In the genomic region with DNA sequence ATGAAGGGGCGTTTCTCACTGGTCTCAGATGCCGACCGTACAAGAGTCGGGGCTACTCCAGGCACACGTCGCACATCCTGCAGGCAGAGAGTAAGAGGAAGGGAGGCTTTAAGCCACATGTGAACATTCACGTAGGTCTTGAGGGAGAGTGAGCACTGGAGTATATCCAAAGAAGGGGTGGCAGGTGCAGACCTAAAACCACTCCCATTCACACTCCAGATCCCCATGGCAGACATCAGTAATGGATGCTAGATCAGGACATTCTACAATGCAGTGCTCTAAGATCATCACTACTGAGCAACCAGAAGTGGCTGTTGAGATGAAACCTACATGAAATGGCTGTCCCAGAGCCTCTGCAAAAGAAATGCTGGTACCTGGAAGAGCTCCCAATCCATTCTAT, we compare ENCODE assay signal across 1 cellular context.
TF ChIP-seq lines count a peak whose summit lies in the region.

No MANE protein-coding gene starts in this region.

TF ChIP-seq in H1, 55 proteins besides CTCF, POLR2A, EP300 and RAD21:
- TF ChIP-seq CHD7 (IDR thresholded peaks at IDR 0.05; ENCODE audit: insufficient replicate concordance, low read length) = no peak
- TF ChIP-seq SIX5 (IDR thresholded peaks at IDR 0.05; ENCODE audit: low read depth, low read length) = no peak
- no peak for TF ChIP-seq PHF8 (conservative IDR thresholded peaks at IDR 0.05; ENCODE audit: low read depth, low read length)
- TF ChIP-seq EZH2 (IDR thresholded peaks at IDR 0.05; ENCODE audit: low read depth, low read length, severe bottlenecking) = no peak
- TF ChIP-seq CHD2 (IDR thresholded peaks at IDR 0.05; ENCODE audit: low read length) = no peak
- no peak for TF ChIP-seq POU5F1 (IDR thresholded peaks at IDR 0.05; ENCODE audit: low read depth, low read length)
- TF ChIP-seq RFX5 (IDR thresholded peaks at IDR 0.05; ENCODE audit: borderline replicate concordance, low read depth, low read length) = no peak
- TF ChIP-seq SP2 (IDR thresholded peaks at IDR 0.05; ENCODE audit: low read length) = no peak
- no peak for TF ChIP-seq TAF1 (IDR thresholded peaks at IDR 0.05; ENCODE audit: low read depth, low read length)
- TF ChIP-seq E2F6 (IDR thresholded peaks at IDR 0.05) = no peak
- no peak for TF ChIP-seq TCF12 (IDR thresholded peaks at IDR 0.05; ENCODE audit: low read depth, low read length)
- TF ChIP-seq CBX8 (IDR thresholded peaks at IDR 0.05; ENCODE audit: borderline replicate concordance, low read depth, low read length) = no peak
- no peak for TF ChIP-seq MAX (IDR thresholded peaks at IDR 0.05)
- no peak for TF ChIP-seq BACH1 (IDR thresholded peaks at IDR 0.05; ENCODE audit: low read length)
- no peak for TF ChIP-seq JUN (IDR thresholded peaks at IDR 0.05; ENCODE audit: low read depth, low read length)
- no peak for TF ChIP-seq MAFK (IDR thresholded peaks at IDR 0.05; ENCODE audit: low read depth, low read length)
- no peak for TF ChIP-seq RXRA (IDR thresholded peaks at IDR 0.05; ENCODE audit: insufficient read depth, low read depth, low read length)
- TF ChIP-seq BCL11A (IDR thresholded peaks at IDR 0.05; ENCODE audit: low read depth in 2 of 2, low read length in 2 of 2) = no peak
- TF ChIP-seq HDAC2 (IDR thresholded peaks at IDR 0.05; ENCODE audit: borderline replicate concordance in 1 of 2, low read depth in 2 of 2, low read length in 2 of 2) = no peak
- TF ChIP-seq KDM5A (IDR thresholded peaks at IDR 0.05; ENCODE audit: low read length) = no peak
